Comparison of ENCODE assay signal across 27 cellular contexts in the genomic region with DNA sequence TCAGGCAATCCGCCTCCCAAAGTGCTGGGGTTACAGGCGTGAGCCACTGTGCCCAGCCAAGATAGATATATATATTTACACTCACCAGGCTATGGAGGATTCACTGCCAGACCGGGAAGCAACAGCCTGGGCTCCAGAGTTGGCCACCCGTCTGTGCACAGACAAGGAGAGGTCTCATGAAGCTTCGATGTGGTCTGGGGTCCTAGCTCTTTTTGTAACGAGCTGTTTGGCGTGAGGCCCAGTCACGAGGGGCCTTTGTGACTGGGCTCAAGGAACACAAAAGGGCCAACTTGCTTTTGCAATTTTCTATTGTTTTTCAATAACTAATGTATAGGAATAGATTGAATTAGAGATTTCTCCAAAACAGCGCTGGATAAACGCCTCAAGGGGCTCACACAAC.
"Had no signal": no experiment of that assay in that cellular context is flagged by ENCODE, and none has a peak within 500 bp of the region (broad histone marks: within the 10 kb centered on the region; RNA-seq: fewer than 3 reads in every experiment).

No MANE protein-coding gene starts in this region.

- H3K4me3 Mint-ChIP-seq: immature natural killer cell; mesothelial cell of epicardium; naive B cell; natural killer cell treated with Interleukin-12 subunit alpha and Interleukin-12 subunit beta and Interleukin-15 and Interleukin-18, amount 100 ng/mL, for 72 hours; neural progenitor cell; stimulated activated naive CD8-positive, alpha-beta T cell treated with anti-CD3 and anti-CD28 coated beads, Interleukin-15, amount 100 ng/mL, for 72 hours had no signal

- H3K36me3 ChIP-seq: esophagus squamous epithelium, neural progenitor cell, prostate gland, right atrium auricular region, sigmoid colon, spleen, suprapubic skin, transverse colon, upper lobe of right lung, uterus had no signal

- H3K36me3 Mint-ChIP-seq: immature natural killer cell; mesothelial cell of epicardium; natural killer cell treated with Interleukin-12 subunit alpha and Interleukin-12 subunit beta and Interleukin-15 and Interleukin-18, amount 100 ng/mL, for 72 hours; neural progenitor cell had no signal

- H3K9ac ChIP-seq: neural progenitor cell, parathyroid adenoma had no signal

- H3K27ac ChIP-seq: coronary artery, neural progenitor cell, parathyroid adenoma, prostate gland, right atrium auricular region, sigmoid colon, spleen, suprapubic skin, transverse colon, upper lobe of right lung had no signal

- H3K79me2 ChIP-seq: parathyroid adenoma had no signal

- H3K27ac Mint-ChIP-seq: immature natural killer cell; mesothelial cell of epicardium; naive B cell; natural killer cell treated with Interleukin-12 subunit alpha and Interleukin-12 subunit beta and Interleukin-15 and Interleukin-18, amount 100 ng/mL, for 72 hours; neural progenitor cell had no signal

- H3K27me3 ChIP-seq: neural progenitor cell, right atrium auricular region, sigmoid colon, suprapubic skin, transverse colon, upper lobe of right lung, uterus had no signal

- H3K4me1 Mint-ChIP-seq: neural progenitor cell had no signal

- H3K4me3 ChIP-seq: coronary artery, esophagus squamous epithelium, lung, mucosa of descending colon, neural progenitor cell, prostate gland, right atrium auricular region, sigmoid colon, spleen, suprapubic skin, transverse colon, upper lobe of right lung, uterus had no signal

- H3K4me1 ChIP-seq: neural progenitor cell, parathyroid adenoma, uterus had no signal

- H2AFZ ChIP-seq: neural progenitor cell, parathyroid adenoma had no signal

- FAIRE-seq: endothelial cell of umbilical vein, frontal cortex had no signal

- H3K4me2 ChIP-seq: neural progenitor cell had no signal

- DNase-seq: dermis blood vessel endothelial cell; effector memory CD4-positive, alpha-beta T cell; erythroblast; esophagus squamous epithelium; hypothalamus; immature natural killer cell; islet precursor cell; mucosa of descending colon; naive B cell; sigmoid colon; spleen; stimulated activated naive CD4-positive, alpha-beta T cell; stimulated activated naive CD8-positive, alpha-beta T cell treated with anti-CD3 and anti-CD28 coated beads, Interleukin-15, amount 100 ng/mL, for 72 hours; transverse colon; upper lobe of right lung; uterus had no signal

- H3K9me3 ChIP-seq: prostate gland, right atrium auricular region, sigmoid colon, suprapubic skin, upper lobe of right lung, uterus had no signal

- H3K9me3 Mint-ChIP-seq: immature natural killer cell; natural killer cell treated with Interleukin-12 subunit alpha and Interleukin-12 subunit beta and Interleukin-15 and Interleukin-18, amount 100 ng/mL, for 72 hours; stimulated activated naive CD8-positive, alpha-beta T cell treated with anti-CD3 and anti-CD28 coated beads, Interleukin-15, amount 100 ng/mL, for 72 hours had no signal

- ATAC-seq: mucosa of descending colon; natural killer cell treated with Interleukin-12 subunit alpha and Interleukin-12 subunit beta and Interleukin-15 and Interleukin-18, amount 100 ng/mL, for 72 hours; stimulated activated naive CD8-positive, alpha-beta T cell treated with anti-CD3 and anti-CD28 coated beads, Interleukin-15, amount 100 ng/mL, for 72 hours; upper lobe of right lung had no signal
